Comparison of ENCODE assay signal across 8 cellular contexts in the genomic region with DNA sequence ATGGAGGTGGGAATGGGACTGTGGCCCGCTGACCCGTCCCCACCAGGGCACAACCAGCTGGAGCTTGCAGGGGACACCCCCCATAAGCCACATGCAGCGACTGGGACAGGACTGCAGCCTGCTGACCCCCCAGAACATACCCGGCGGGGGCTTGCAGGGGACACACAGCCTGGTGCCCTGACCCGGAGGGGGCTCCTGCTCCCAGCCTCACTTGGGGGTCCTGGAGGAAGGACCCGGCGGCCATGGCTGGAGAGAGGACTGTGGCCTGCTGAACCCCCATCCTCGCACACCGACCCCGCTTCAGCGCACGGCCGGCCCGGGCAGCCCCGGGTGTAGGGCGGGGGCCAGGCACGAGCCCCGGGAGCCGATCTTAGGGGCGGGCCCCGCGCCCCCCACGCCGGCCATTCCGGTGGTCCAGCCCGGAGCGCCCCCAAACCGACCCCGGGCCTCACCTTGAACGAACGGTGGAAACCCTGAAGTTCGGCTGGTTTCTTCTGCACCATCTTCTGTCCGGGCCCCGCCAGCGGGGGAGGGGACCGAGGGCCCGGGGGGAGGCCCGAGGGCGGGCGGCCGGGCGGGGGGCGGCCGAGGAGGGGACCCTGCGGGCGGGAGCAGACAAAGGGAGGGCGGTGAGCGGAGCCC. TPM values are rescaled to one million over a fixed set of nuclear protein-coding genes. Genes with fewer than 3 reads are reported as not detected.
DNase-seq lines count a peak whose midpoint lies in the region; ATAC-seq and TF ChIP-seq lines count a peak whose summit lies in the region.

No MANE protein-coding gene starts in this region.

- H3K4me1 Mint-ChIP-seq in brain = peaks cover 33% of the 10 kb centered on the region

- H3K27me3 Mint-ChIP-seq in brain = no peaks in the 10 kb centered on the region

- H3K9ac ChIP-seq in HUES6 (ENCODE audit: low read length) = peak overlapping the region; percentile 79

- H3K27ac ChIP-seq in HUES6 (ENCODE audit: low read depth, low read length) (peak overlapping the region; percentile 77; the same call in 1 of the 2 replicates), right lobe of liver (peak overlapping the region; percentile 94 to 99 (median 98)), tibial nerve (peak overlapping the region; percentile 99)

- 0% methylated on average over 2 of the region's 49 CpGs for WGBS in right lobe of liver (ENCODE audit: insufficient coverage, low coverage, low lambda C conversion rate, missing lambda C conversion rate)
- 0% methylated on average over 4 to 29 of the region's 49 CpGs for WGBS in tibial nerve, 2 donors

- no peak for TF ChIP-seq EP300 in tibial nerve (IDR thresholded peaks at IDR 0.05)

- no peak for TF ChIP-seq CTCF in brain (conservative IDR thresholded peaks at IDR 0.05)
- TF ChIP-seq CTCF in right lobe of liver (IDR thresholded peaks at IDR 0.05) = no peak
- no peak for TF ChIP-seq CTCF in tibial nerve (IDR thresholded peaks at IDR 0.05)

- H3K36me3 ChIP-seq in HUES6 (ENCODE audit: control insufficient read depth, insufficient read depth, low read length) (peaks cover 22% of the 10 kb centered on the region), right lobe of liver (peaks cover 0 to 16% (median 5%) of the 10 kb centered on the region in 4 donors), tibial nerve (peaks cover 0 to 20% (median 9%) of the 10 kb centered on the region in 3 donors)

- DNase-seq in activated effector memory CD4-positive, alpha-beta T cell treated with anti-CD3 and anti-CD28 coated beads, Interleukin-2, amount 50 U/mL, for 16 hours = peak; percentile 75
- DNase-seq in activated effector memory CD4-positive, alpha-beta T cell treated with Interleukin-2 at 50 U/mL for 16 hours = no peak
- DNase-seq in right lobe of liver = peak in 1 of 3 donors; percentile 57
- DNase-seq in tibial nerve (ENCODE audit: low spot score in 2 of 2) = no peak
- DNase-seq in dedifferentiated amniotic fluid mesenchymal stem cell (ENCODE audit: extremely low spot score) = no peak
- DNase-seq in mucosa of gallbladder (ENCODE audit: low spot score) = no peak

- intact Hi-C loops in right lobe of liver (cut with DNase I) = no loop called here

- peak in 3 of 4 donors; percentile 0 to 9 (median 1) for ATAC-seq in right lobe of liver

- peak; percentile 18 for TF ChIP-seq POLR2A in right lobe of liver (IDR thresholded peaks at IDR 0.05)
- TF ChIP-seq POLR2A in tibial nerve (IDR thresholded peaks at IDR 0.05) = no peak

- H3K36me3 Mint-ChIP-seq in brain = no peaks in the 10 kb centered on the region

- no peaks in the 10 kb centered on the region for H3K27me3 ChIP-seq in HUES6 (ENCODE audit: control insufficient read depth, insufficient read depth, low read length)
- H3K27me3 ChIP-seq in right lobe of liver = no peaks in the 10 kb centered on the region
- H3K27me3 ChIP-seq in tibial nerve = no peaks in the 10 kb centered on the region

- H3K9me3 ChIP-seq in HUES6 (ENCODE audit: control insufficient read depth, insufficient read depth, low read depth, low read length) (no peaks in the 10 kb centered on the region), right lobe of liver (no peaks in the 10 kb centered on the region), tibial nerve (no peaks in the 10 kb centered on the region)

- peaks cover 0 to 2% (median 0%) of the 10 kb centered on the region in 5 experiments for H3K9me3 Mint-ChIP-seq in brain

- no peak overlapping the region for H3K27ac Mint-ChIP-seq in brain

- H3K4me1 ChIP-seq in HUES6 (ENCODE audit: control insufficient read depth, insufficient read depth, low read length) (peaks cover 18% of the 10 kb centered on the region; the same call in 1 of the 2 replicates), right lobe of liver (peaks cover 1 to 71% (median 37%) of the 10 kb centered on the region in 4 donors), tibial nerve (peaks cover 2 to 74% (median 61%) of the 10 kb centered on the region in 4 donors)

- peak overlapping the region; percentile 86 to 96 (median 91) for H3K4me3 Mint-ChIP-seq in brain

- H3K4me3 ChIP-seq in HUES6 (ENCODE audit: low read depth, low read length) (peak overlapping the region; percentile 95), right lobe of liver (peak overlapping the region; percentile 80 to 94 (median 93)), tibial nerve (peak overlapping the region; percentile 94 to 100 (median 98))

RNA-seq across cellular contexts. Expression of gene MKNK2, which starts 0.6 kb away (rescaled TPM):
- polyA plus RNA-seq in brain (ENCODE audit: insufficient read depth, low read depth, low replicate concordance) = 64.7 TPM
- total RNA-seq in right lobe of liver (100 to 1,000 TPM in 4 of 6 experiments, 10 to 100 TPM in 2; 80.5 to 218 (median 117) TPM), tibial nerve (100 to 1,000 TPM; 126 to 265 (median 152) TPM), mucosa of gallbladder (246 TPM)

RNA-seq across cellular contexts. Expression of gene BTBD2, which starts 35.0 kb away (rescaled TPM):
- 195 TPM for polyA plus RNA-seq in brain (ENCODE audit: insufficient read depth, low read depth, low replicate concordance)
- total RNA-seq in right lobe of liver = 10 to 100 TPM; 22.2 to 42.6 (median 29.2) TPM
- total RNA-seq in tibial nerve = 10 to 100 TPM; 54.0 to 94.5 (median 73.5) TPM
- total RNA-seq in mucosa of gallbladder = 92.2 TPM

RNA-seq across cellular contexts. Expression of gene MOB3A, which starts 45.7 kb away (rescaled TPM):
- 40.1 TPM for polyA plus RNA-seq in brain (ENCODE audit: insufficient read depth, low read depth, low replicate concordance)
- total RNA-seq in right lobe of liver (10 to 100 TPM in 4 of 6 experiments, 1 to 10 TPM in 2; 8.3 to 13.8 (median 10.8) TPM), tibial nerve (10 to 100 TPM; 31.7 to 70.8 (median 35.2) TPM), mucosa of gallbladder (59.0 TPM)

RNA-seq across cellular contexts. Expression of gene IZUMO4, which starts 46.2 kb away (rescaled TPM):
- 11.8 TPM for polyA plus RNA-seq in brain (ENCODE audit: insufficient read depth, low read depth, low replicate concordance)
- total RNA-seq in right lobe of liver (1 to 10 TPM in 5 of 6 experiments, not detected in 1; 1.2 to 6.9 (median 4.2) TPM), tibial nerve (10 to 100 TPM; 28.6 to 46.3 (median 33.2) TPM), mucosa of gallbladder (11.5 TPM)
